14 cellular contexts compared by ENCODE assay signal in genomic region chr21:44764319-44765230, GRCh38. TPM values are rescaled to one million over a fixed set of nuclear protein-coding genes. Genes with fewer than 3 reads are reported as not detected.
DNase-seq lines count a peak whose midpoint lies in the region; TF ChIP-seq lines count a peak whose summit lies in the region.
"Had no signal": no experiment of that assay in that cellular context is flagged by ENCODE, and none has a peak within 500 bp of the region (broad histone marks: within the 10 kb centered on the region; RNA-seq: fewer than 3 reads in every experiment).

No MANE protein-coding gene starts in this region.

- intact Hi-C loops in PC-9 (cut with micrococcal nuclease; ENCODE audit: unreplicated experiment) = no loop called here
- intact Hi-C loops in sigmoid colon (cut with DNase I) = no loop called here

- H3K27me3 ChIP-seq in PC-9 (ENCODE audit: insufficient read depth, low read depth) = no peaks in the 10 kb centered on the region
- H3K27me3 ChIP-seq in sigmoid colon = no peaks in the 10 kb centered on the region

- WGBS in sigmoid colon, 2 donors = 40 to 74% methylated on average over 26 of the region's 26 CpGs

- no peaks in the 10 kb centered on the region for H3K9me3 ChIP-seq in PC-9 (ENCODE audit: insufficient read depth, low read depth)
- H3K9me3 ChIP-seq in sigmoid colon = no peaks in the 10 kb centered on the region

- no peak overlapping the region for H3K4me3 Mint-ChIP-seq in activated T-cell treated with anti-CD3 and anti-CD28 coated beads, Interleukin-2, amount 50 U/mL, for 24 hours
- no peak overlapping the region for H3K4me3 Mint-ChIP-seq in osteocyte (ENCODE audit: unreplicated experiment)
- H3K4me3 Mint-ChIP-seq: activated CD4-positive, alpha-beta T cell treated with anti-CD3 and anti-CD28 coated beads for 36 hours had no signal

- no peak for DNase-seq in activated T-cell treated with anti-CD3 and anti-CD28 coated beads, Interleukin-2, amount 50 U/mL, for 24 hours
- DNase-seq in activated T-cell treated with anti-CD3 and anti-CD28 coated beads for 4 hours (no peak), PC-9 (no peak), ecto neural progenitor cell (ENCODE audit: low spot score) (peak; percentile 46), osteocyte (ENCODE audit: extremely low spot score, unreplicated experiment) (peak; percentile 82), sigmoid colon (no peak), GM13977 (ENCODE audit: low spot score) (no peak)
- no peak for DNase-seq in stimulated activated naive CD4-positive, alpha-beta T cell (lab: John Stamatoyannopoulos, UW)
- DNase-seq: midbrain, NCI-H1092 had no signal

- H3K27ac Mint-ChIP-seq in activated T-cell treated with anti-CD3 and anti-CD28 coated beads, Interleukin-2, amount 50 U/mL, for 24 hours = peak overlapping the region; percentile 44
- H3K27ac Mint-ChIP-seq in osteocyte (ENCODE audit: unreplicated experiment) = no peak overlapping the region

- H3K9me3 Mint-ChIP-seq in activated T-cell treated with anti-CD3 and anti-CD28 coated beads, Interleukin-2, amount 50 U/mL, for 24 hours = no peaks in the 10 kb centered on the region
- no peaks in the 10 kb centered on the region for H3K9me3 Mint-ChIP-seq in osteocyte (ENCODE audit: unreplicated experiment)
- H3K9me3 Mint-ChIP-seq: activated T-helper 1 cell treated with anti-CD3 and anti-CD28 coated beads, Interleukin-12 subunit alpha, Interleukin-12 subunit beta, Interleukin-2, Interleukin-4 antibody, amounts not matched to agents 30 ng/mL and 10 ng/mL and 1 ng/mL, durations not matched to agents 14 hours and 24 hours and 36 hours had no signal

- no peaks in the 10 kb centered on the region for H4K20me1 ChIP-seq in PC-9 (ENCODE audit: insufficient read depth)

- peaks cover 14% of the 10 kb centered on the region; the same call in 1 of the 2 replicates for H3F3A ChIP-seq in PC-9 (ENCODE audit: insufficient read depth, low read depth)

- TF ChIP-seq POLR2A in sigmoid colon (IDR thresholded peaks at IDR 0.05) = no peak

- no peaks in the 10 kb centered on the region for H3K9me2 ChIP-seq in PC-9 (ENCODE audit: insufficient read depth)

- H2AFZ ChIP-seq in PC-9 = no peak overlapping the region

- in situ Hi-C loops in GM13977 (cut with MboI; ENCODE audit: low pct_unique_long_range_greater_than_20kb, low sequenced_read_pairs, unreplicated experiment) = no loop called here

- H3K27ac ChIP-seq in PC-9 (no peak overlapping the region), sigmoid colon (no peak overlapping the region)

- no peak for TF ChIP-seq EP300 in sigmoid colon (IDR thresholded peaks at IDR 0.05)

- H3K4me3 ChIP-seq in PC-9 (no peak overlapping the region), sigmoid colon (no peak overlapping the region)

- CTCF ChIA-PET in PC-9 (lab: Charles Lee) = interaction anchor here (0.6 to 0.9 kb wide), 3 partner anchors 56 to 375 kb away, joined by 3 to 6 read pairs (median 4); no protein-coding TSS in a partner anchor

- H3K27me3 Mint-ChIP-seq in activated T-cell treated with anti-CD3 and anti-CD28 coated beads, Interleukin-2, amount 50 U/mL, for 24 hours = no peaks in the 10 kb centered on the region
- H3K27me3 Mint-ChIP-seq in osteocyte (ENCODE audit: unreplicated experiment) = no peaks in the 10 kb centered on the region
- H3K27me3 Mint-ChIP-seq: activated CD4-positive, alpha-beta T cell treated with anti-CD3 and anti-CD28 coated beads for 36 hours had no signal

- peaks cover 23% of the 10 kb centered on the region for H3K4me1 Mint-ChIP-seq in activated T-cell treated with anti-CD3 and anti-CD28 coated beads, Interleukin-2, amount 50 U/mL, for 24 hours (ENCODE audit: low read depth)
- H3K4me1 Mint-ChIP-seq in osteocyte (ENCODE audit: unreplicated experiment) = peaks cover 7% of the 10 kb centered on the region

- H3K4me2 ChIP-seq in PC-9 = peak overlapping the region; percentile 70

- no TSS peak for BruUV-seq in PC-9 (replicated peaks; lab: Mats Ljungman, UMichigan)

- H3K36me3 ChIP-seq in PC-9 (ENCODE audit: low read depth) (no peaks in the 10 kb centered on the region), sigmoid colon (peaks cover 0 to 11% (median 4%) of the 10 kb centered on the region in 4 donors)

- no peaks in the 10 kb centered on the region for H3K79me2 ChIP-seq in PC-9 (ENCODE audit: low read depth)

- H3K36me3 Mint-ChIP-seq in activated T-cell treated with anti-CD3 and anti-CD28 coated beads, Interleukin-2, amount 50 U/mL, for 24 hours (ENCODE audit: low read depth) = peaks cover 17% of the 10 kb centered on the region
- peaks cover 13% of the 10 kb centered on the region for H3K36me3 Mint-ChIP-seq in osteocyte (ENCODE audit: unreplicated experiment)

- TF ChIP-seq CTCF in PC-9 (conservative IDR thresholded peaks at IDR 0.05) (no peak), osteocyte (IDR thresholded peaks at IDR 0.05) (no peak), sigmoid colon (IDR thresholded peaks at IDR 0.05) (no peak), GM13977 (IDR thresholded peaks at IDR 0.05; ENCODE audit: extremely low read depth, insufficient read depth, missing control alignments) (no peak)

- H3K4me1 ChIP-seq in PC-9 (replicated peaks; ENCODE audit: insufficient read depth) (peaks cover 19% of the 10 kb centered on the region), sigmoid colon (peaks cover 0 to 13% (median 6%) of the 10 kb centered on the region in 4 donors)

- POLR2A ChIA-PET in PC-9 (lab: Charles Lee; ENCODE audit: unreplicated experiment) = no interaction called here

RNA-seq across cellular contexts. Expression of gene UBE2G2, which starts 37.0 kb away (rescaled TPM):
- total RNA-seq in PC-9 (2021) = 51.9 and 52.7 TPM in 2 replicates
- 74.7 and 78.7 TPM in 2 replicates for total RNA-seq in osteocyte
- 100 to 1,000 TPM in 1 of 4 donors, 10 to 100 TPM in 3; 51.5 to 101 (median 63.1) TPM for total RNA-seq in sigmoid colon
- 10 to 100 TPM; 21.6 to 45.8 (median 22.7) TPM for polyA plus RNA-seq in sigmoid colon

RNA-seq across cellular contexts. Expression of gene TSPEAR, which starts 53.2 kb away (rescaled TPM):
- total RNA-seq in PC-9 (2021) (not detected in 2 replicates), osteocyte (not detected in 2 replicates), sigmoid colon (not detected)
- under 1 TPM in 2 of 3 donors, not detected in 1; under 0.01 to 0.20 TPM for polyA plus RNA-seq in sigmoid colon
- total RNA-seq: activated CD4-positive, alpha-beta T cell treated with anti-CD3 and anti-CD28 coated beads for 36 hours; activated T-helper 1 cell treated with anti-CD3 and anti-CD28 coated beads, Interleukin-12 subunit alpha, Interleukin-12 subunit beta, Interleukin-2, Interleukin-4 antibody, amounts not matched to agents 30 ng/mL and 10 ng/mL and 1 ng/mL, durations not matched to agents 14 hours and 24 hours and 36 hours; fibroblast of villous mesenchyme had no signal
- polyA plus RNA-seq: AG04450 had no signal

RNA-seq across cellular contexts. Expression of gene SUMO3, which starts 53.3 kb away (rescaled TPM):
- 79.6 and 81.5 TPM in 2 replicates for total RNA-seq in PC-9 (2021)
- 69.6 and 74.9 TPM in 2 replicates for total RNA-seq in osteocyte
- total RNA-seq in sigmoid colon = 10 to 100 TPM; 52.4 to 60.1 (median 57.9) TPM
- 100 to 1,000 TPM in 2 of 3 donors, 10 to 100 TPM in 1; 67.8 to 104 (median 103) TPM for polyA plus RNA-seq in sigmoid colon

Comparison
In these comparisons a context has a peak if more than half of its experiments do, and no peak if none do; other contexts are left out.
1. DNase-seq: peak in ecto neural progenitor cell (single experiment) and osteocyte (single experiment); none in activated T-cell treated with anti-CD3 and anti-CD28 coated beads, Interleukin-2, amount 50 U/mL, for 24 hours (single experiment), activated T-cell treated with anti-CD3 and anti-CD28 coated beads for 4 hours (single experiment), PC-9 (0 of 2), stimulated activated naive CD4-positive, alpha-beta T cell (0 of 6), sigmoid colon (single experiment) and GM13977 (single experiment).